14 cellular contexts compared by ENCODE assay signal in the genomic region with DNA sequence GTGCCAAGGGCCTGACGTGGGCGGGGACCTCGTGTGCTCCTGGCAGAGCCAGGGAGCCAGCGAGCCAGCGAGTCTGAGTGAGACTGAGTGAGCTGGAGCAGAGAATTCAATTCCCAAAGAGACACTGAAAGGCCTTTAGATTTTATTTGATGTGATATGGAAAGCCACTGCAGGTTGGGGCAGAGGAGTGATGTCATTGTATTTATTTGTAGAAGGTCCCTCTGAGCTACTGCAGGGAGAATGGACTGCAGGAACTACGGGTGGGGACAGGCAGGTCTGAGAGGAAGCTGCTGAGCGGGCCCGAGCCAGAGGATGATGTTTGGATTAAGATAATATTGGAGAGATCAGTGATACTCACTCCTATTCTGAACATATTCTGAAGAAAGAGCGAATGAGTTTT.
"Had no signal": no experiment of that assay in that cellular context is flagged by ENCODE, and none has a peak within 500 bp of the region (broad histone marks: within the 10 kb centered on the region; RNA-seq: fewer than 3 reads in every experiment).

No MANE protein-coding gene starts in this region.

- H3K27ac ChIP-seq: heart left ventricle, ovary, right lobe of liver, tibial artery, upper lobe of right lung, vagina had no signal

- H3K9me3 ChIP-seq: heart left ventricle, ovary, right lobe of liver, tibial artery, upper lobe of right lung, vagina had no signal

- H3K4me3 ChIP-seq: heart left ventricle, ovary, right lobe of liver, tibial artery, upper lobe of right lung, vagina had no signal

- H3K4me1 ChIP-seq: upper lobe of right lung, vagina had no signal

- H3K36me3 ChIP-seq: heart left ventricle, ovary, right lobe of liver, tibial artery, upper lobe of right lung, vagina had no signal

- DNase-seq: effector memory CD4-positive, alpha-beta T cell; heart left ventricle; hypothalamus; kidney glomerular epithelial cell; naive thymus-derived CD8-positive, alpha-beta T cell; ovary; right lobe of liver; stimulated activated CD4-positive, alpha-beta T cell treated with anti-CD3 and anti-CD28 coated beads, Interleukin-4, amount 100 ng/mL, for 1 hour; stimulated activated CD8-positive, alpha-beta memory T cell treated with anti-CD3 and anti-CD28 coated beads, Interleukin-4, amount 100 ng/mL, for 48 hours; tibial artery; upper lobe of right lung had no signal

- ATAC-seq: esophagus mucosa; heart left ventricle; naive thymus-derived CD8-positive, alpha-beta T cell; right lobe of liver; stimulated activated effector memory CD8-positive, alpha-beta T cell treated with anti-CD3 and anti-CD28 coated beads, Interleukin-12 subunit alpha, Interleukin-12 subunit beta, amount 100 ng/mL, for 72 hours; upper lobe of right lung had no signal

- H3K27me3 ChIP-seq: heart left ventricle, ovary, right lobe of liver, tibial artery, upper lobe of right lung, vagina had no signal
